ENCODE assay signal across 9 cellular contexts in genomic region chr3:46713898-46714552, GRCh38. TPM values are rescaled to one million over a fixed set of nuclear protein-coding genes. Genes with fewer than 3 reads are reported as not detected.
DNase-seq lines count a peak whose midpoint lies in the region; ATAC-seq and TF ChIP-seq lines count a peak whose summit lies in the region.
"Had no signal": no experiment of that assay in that cellular context is flagged by ENCODE, and none has a peak within 500 bp of the region (broad histone marks: within the 10 kb centered on the region; RNA-seq: fewer than 3 reads in every experiment).

No MANE protein-coding gene starts in this region.

- no TSS peak for BruUV-seq in PC-9 (replicated peaks; lab: Mats Ljungman, UMichigan)

- no peaks in the 10 kb centered on the region for H3F3A ChIP-seq in PC-9 (ENCODE audit: insufficient read depth, low read depth)

- intact Hi-C loops in PC-9 (cut with micrococcal nuclease; ENCODE audit: unreplicated experiment) = no loop called here
- intact Hi-C loops in ovary (cut with DNase I) = no loop called here

- no peaks in the 10 kb centered on the region for H3K79me2 ChIP-seq in PC-9 (ENCODE audit: low read depth)

- H3K4me3 ChIP-seq in PC-9 = no peak overlapping the region
- no peak overlapping the region for H3K4me3 ChIP-seq in ovary

- H3K36me3 ChIP-seq in PC-9 (ENCODE audit: low read depth) (no peaks in the 10 kb centered on the region), ovary (no peaks in the 10 kb centered on the region)

- TF ChIP-seq CTCF in PC-9 (conservative IDR thresholded peaks at IDR 0.05) = no peak
- TF ChIP-seq CTCF in ovary (IDR thresholded peaks at IDR 0.05) = no peak

- CTCF ChIA-PET in PC-9 (lab: Charles Lee) = interaction anchor here (0.6 kb wide), 1 partner anchor 131 kb away, joined by 4 read pairs; no protein-coding TSS in a partner anchor

- H3K4me2 ChIP-seq in PC-9 = no peak overlapping the region

- no peak for TF ChIP-seq POLR2A in ovary (IDR thresholded peaks at IDR 0.05)

- H3K9me3 ChIP-seq in PC-9 (ENCODE audit: insufficient read depth, low read depth) (no peaks in the 10 kb centered on the region), ovary (no peaks in the 10 kb centered on the region)

- WGBS in ovary, 3 donors = 88 to 90% (median 88%) methylated on average over 22 of the region's 22 CpGs

- H3K27me3 ChIP-seq in PC-9 (ENCODE audit: insufficient read depth, low read depth) (no peaks in the 10 kb centered on the region), ovary (no peaks in the 10 kb centered on the region)

- no peaks in the 10 kb centered on the region for H3K9me2 ChIP-seq in PC-9 (ENCODE audit: insufficient read depth)

- H2AFZ ChIP-seq in PC-9 = no peak overlapping the region

- DNase-seq in DMS53 (lab: John Stamatoyannopoulos, UW) (peak; percentile 67), DMS53 treated with DMSO at 0.1 percent for 48 hours (lab: John Stamatoyannopoulos, UW; ENCODE audit: unreplicated experiment) (no peak), PC-9 (peak; percentile 54 to 58), ovary (peak in 3 of 5 donors; percentile 7 to 25 (median 18)), mucosa of gallbladder (ENCODE audit: low spot score) (no peak), GM19240 (ENCODE audit: insufficient read length, low spot score) (no peak)
- DNase-seq in NK-92 treated with Interleukin-12 subunit alpha and Interleukin-12 subunit beta, amount 100 ng/mL, for 24 hours (lab: John Stamatoyannopoulos, UW) = no peak

- no peak overlapping the region for H3K27ac ChIP-seq in PC-9
- no peak overlapping the region for H3K27ac ChIP-seq in ovary

- no peak for TF ChIP-seq EP300 in ovary (IDR thresholded peaks at IDR 0.05)

- H4K20me1 ChIP-seq in PC-9 (ENCODE audit: insufficient read depth) = no peaks in the 10 kb centered on the region

- POLR2A ChIA-PET in PC-9 (lab: Charles Lee; ENCODE audit: unreplicated experiment) = no interaction called here

- H3K4me1 ChIP-seq in PC-9 (replicated peaks; ENCODE audit: insufficient read depth) (no peaks in the 10 kb centered on the region), ovary (ENCODE audit: insufficient read depth) (no peaks in the 10 kb centered on the region)

- ATAC-seq in GM19023 (IDR thresholded peaks at IDR 0.05; ENCODE audit: unreplicated experiment) = peak; percentile 59

RNA-seq across cellular contexts. Expression of gene PRSS50, which starts 3.6 kb away (rescaled TPM):
- 0.48 and 0.50 TPM in 2 replicates for total RNA-seq in PC-9 (2021)
- under 1 TPM; 0.12 to 0.69 (median 0.35) TPM for total RNA-seq in ovary
- under 1 TPM in 1 of 2 donors, not detected in 1; 0.23 TPM for polyA plus RNA-seq in ovary
- total RNA-seq in mucosa of gallbladder = 0.17 TPM

RNA-seq across cellular contexts. Expression of gene TMIE, which starts 12.8 kb away (rescaled TPM):
- total RNA-seq in PC-9 (2021) (6.0 and 6.5 TPM in 2 replicates), ovary (1 to 10 TPM in 3 of 7 donors, under 1 TPM in 3, not detected in 1; 0.50 to 2.4 (median 1.0) TPM), mucosa of gallbladder (0.29 TPM)
- 1 to 10 TPM in 1 of 2 donors, under 1 TPM in 1; 0.40 to 1.3 TPM for polyA plus RNA-seq in ovary
- total RNA-seq: neural crest cell had no signal

RNA-seq across cellular contexts. Expression of gene ALS2CL, which starts 20.5 kb away (rescaled TPM):
- total RNA-seq in PC-9 (2021) = 67.5 and 71.6 TPM in 2 replicates
- total RNA-seq in ovary = 10 to 100 TPM in 1 of 7 donors, 1 to 10 TPM in 6; 5.7 to 13.2 (median 6.8) TPM
- polyA plus RNA-seq in ovary = 1 to 10 TPM; 3.3 to 4.9 TPM
- 43.8 TPM for total RNA-seq in mucosa of gallbladder

Comparison
In these comparisons a context has a peak if more than half of its experiments do, and no peak if none do; other contexts are left out.
1. DNase-seq: peak in DMS53 (single experiment), PC-9 (2 of 2) and ovary (3 of 5); none in DMS53 treated with DMSO at 0.1 percent for 48 hours (single experiment), mucosa of gallbladder (single experiment), NK-92 treated with Interleukin-12 subunit alpha and Interleukin-12 subunit beta, amount 100 ng/mL, for 24 hours (single experiment) and GM19240 (single experiment).